ENCODE assay signal across 8 cellular contexts in the genomic region with DNA sequence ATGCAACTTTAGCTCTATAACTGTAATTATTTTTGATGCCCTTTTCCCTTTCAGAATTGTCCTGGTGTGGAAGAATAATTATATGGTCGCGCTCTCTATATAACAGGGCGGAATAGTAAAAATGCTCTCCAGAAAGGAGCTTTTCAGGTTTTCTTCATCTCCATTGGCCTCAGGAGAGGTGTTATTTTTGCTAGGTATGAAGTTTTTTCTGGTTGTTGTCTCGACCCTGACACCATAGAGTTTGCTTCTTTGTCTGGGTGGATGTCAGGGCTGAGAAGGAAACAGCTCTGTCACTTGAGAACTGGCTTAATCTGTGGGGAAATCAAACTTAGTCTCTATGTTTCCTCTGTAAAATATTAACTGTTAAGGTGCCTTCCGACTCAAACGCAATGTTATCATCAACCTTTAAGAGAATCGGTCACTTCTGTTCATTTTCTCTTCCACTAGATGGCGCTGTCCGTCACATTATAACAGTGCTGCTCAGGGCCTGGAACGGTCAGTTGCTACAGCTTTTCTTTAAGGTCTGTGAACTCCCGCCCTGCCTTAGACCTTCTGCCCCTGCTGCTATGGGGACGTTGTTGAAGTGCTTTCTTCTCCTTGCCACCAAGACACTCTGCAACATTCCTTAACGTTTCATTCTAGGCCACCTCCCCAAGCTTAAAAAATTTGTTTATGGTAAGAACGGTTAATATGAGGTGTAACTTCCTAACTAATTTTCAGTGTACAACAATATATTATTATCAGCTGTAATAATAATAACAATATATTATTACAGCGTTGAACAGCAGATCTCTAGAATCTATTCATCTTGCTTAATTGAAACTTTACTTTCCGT. TPM values are rescaled to one million over a fixed set of nuclear protein-coding genes. Genes with fewer than 3 reads are reported as not detected.
DNase-seq lines count a peak whose midpoint lies in the region; ATAC-seq lines count a peak whose summit lies in the region.

No MANE protein-coding gene starts in this region.

- no peak overlapping the region for H3K27ac Mint-ChIP-seq in activated naive CD8-positive, alpha-beta T cell treated with anti-CD3 and anti-CD28 coated beads for 36 hours

- no peaks in the 10 kb centered on the region for H3K36me3 Mint-ChIP-seq in activated naive CD8-positive, alpha-beta T cell treated with anti-CD3 and anti-CD28 coated beads for 36 hours

- DNase-seq in NK-92 treated with Interleukin-12 subunit alpha and Interleukin-12 subunit beta, amount 100 ng/mL, for 24 hours (lab: John Stamatoyannopoulos, UW), result peak; percentile 26
- DNase-seq in NK-92 (lab: John Stamatoyannopoulos, UW; ENCODE audit: unreplicated experiment) (no peak), NCI-H1092 treated with DMSO at 0.1 percent for 48 hours (lab: John Stamatoyannopoulos, UW) (peak; percentile 85), SK-N-DZ (ENCODE audit: low spot score) (peak; percentile 66), left cardiac atrium (peak; percentile 39), retina (peak; percentile 68)
- DNase-seq in activated naive CD8-positive, alpha-beta T cell treated with anti-CD3 and anti-CD28 coated beads for 36 hours, result peak; percentile 30

- H3K4me1 Mint-ChIP-seq in activated naive CD8-positive, alpha-beta T cell treated with anti-CD3 and anti-CD28 coated beads for 36 hours, result peaks cover 2% of the 10 kb centered on the region

- peak; percentile 97 for ATAC-seq in HG02678 (IDR thresholded peaks at IDR 0.05; ENCODE audit: unreplicated experiment)
- peak; percentile 67 to 75 for ATAC-seq in left cardiac atrium

- intact Hi-C loops in left cardiac atrium (cut with DNase I), result loop anchor here (1.0 to 10.0 kb wide), 6 partner anchors 59 to 476 kb away; no protein-coding TSS in a partner anchor

- no peaks in the 10 kb centered on the region for H3K9me3 Mint-ChIP-seq in activated naive CD8-positive, alpha-beta T cell treated with anti-CD3 and anti-CD28 coated beads for 36 hours

- H3K27me3 Mint-ChIP-seq in activated naive CD8-positive, alpha-beta T cell treated with anti-CD3 and anti-CD28 coated beads for 36 hours, result no peaks in the 10 kb centered on the region

- H3K4me3 Mint-ChIP-seq in activated naive CD8-positive, alpha-beta T cell treated with anti-CD3 and anti-CD28 coated beads for 36 hours, result no peak overlapping the region

RNA-seq across cellular contexts. Expression of gene SERPINB12, which starts 23.8 kb away (rescaled TPM):
- polyA plus RNA-seq in SK-N-DZ (2014; cell fraction: cytosol; rRNA removed), result not detected in 2 replicates
- not detected in 2 replicates for polyA plus RNA-seq in SK-N-DZ (2014; cell fraction: nucleus; rRNA removed)
- not detected for total RNA-seq in activated naive CD8-positive, alpha-beta T cell treated with anti-CD3 and anti-CD28 coated beads for 36 hours
- not detected for total RNA-seq in left cardiac atrium

RNA-seq across cellular contexts. Expression of gene SERPINB5, which starts 41.6 kb away (rescaled TPM):
- not detected in 2 replicates for polyA plus RNA-seq in SK-N-DZ (2014; cell fraction: cytosol; rRNA removed)
- polyA plus RNA-seq in SK-N-DZ (2014; cell fraction: nucleus; rRNA removed), result not detected in 2 replicates
- not detected for total RNA-seq in activated naive CD8-positive, alpha-beta T cell treated with anti-CD3 and anti-CD28 coated beads for 36 hours
- total RNA-seq in left cardiac atrium, result not detected
